8 cellular contexts compared by ENCODE assay signal in the genomic region with DNA sequence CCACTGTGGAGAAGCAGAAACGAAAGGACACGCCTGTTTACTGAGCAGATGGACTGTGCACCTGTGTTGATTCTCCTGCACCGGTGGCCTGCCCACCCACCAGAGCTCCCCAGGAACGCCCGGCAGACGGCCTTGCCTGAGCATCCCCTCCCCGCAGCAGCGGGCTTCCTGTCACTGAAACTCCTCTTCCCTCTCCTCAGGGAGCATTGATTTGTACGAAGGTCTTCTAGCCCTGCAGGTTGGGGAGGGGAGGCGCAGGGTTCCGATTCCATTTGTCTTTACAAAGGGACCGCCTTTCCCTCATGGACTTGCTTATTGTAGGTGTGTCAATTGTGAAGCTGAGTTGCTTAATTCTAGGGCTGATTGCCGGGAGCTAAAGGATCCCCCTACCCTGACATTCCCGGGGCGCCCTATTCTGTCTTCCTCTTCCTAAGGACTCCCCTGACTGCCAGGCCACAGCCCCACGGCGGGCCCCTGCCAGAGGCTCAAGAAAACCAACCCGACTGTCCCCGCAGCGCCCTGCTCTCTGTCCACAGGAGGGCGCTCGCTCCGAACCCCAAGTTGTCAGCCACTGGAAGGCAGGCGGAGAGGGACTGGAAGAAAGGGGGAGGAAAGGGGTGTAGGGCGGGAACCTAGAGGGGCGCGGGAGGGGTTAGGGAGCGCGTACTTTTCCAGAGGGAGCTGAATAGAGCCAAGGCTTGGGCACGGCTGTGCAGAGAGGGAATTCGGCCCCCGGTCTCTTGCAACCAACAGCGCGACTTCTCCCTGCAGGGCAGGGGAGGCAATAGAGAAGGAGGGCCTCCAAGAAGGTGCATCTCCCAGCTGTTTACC. TPM values are rescaled to one million over a fixed set of nuclear protein-coding genes. Genes with fewer than 3 reads are reported as not detected.
DNase-seq lines count a peak whose midpoint lies in the region; ATAC-seq and TF ChIP-seq lines count a peak whose summit lies in the region.

No MANE protein-coding gene starts in this region.

- no peak overlapping the region for H3K27ac ChIP-seq in iPS DF 6.9 (ENCODE audit: low read length)

- H3K4me1 Mint-ChIP-seq in brain = peaks cover 29% of the 10 kb centered on the region

- H3K36me3 ChIP-seq in GM06990 (ENCODE audit: control insufficient read depth, insufficient read depth, low read length) (no peaks in the 10 kb centered on the region), iPS DF 6.9 (ENCODE audit: control insufficient read depth, insufficient read depth, low read length) (no peaks in the 10 kb centered on the region)

- H3K4me3 Mint-ChIP-seq in brain = peak overlapping the region in 4 of 5 experiments; percentile 31 to 60 (median 43)

- H3K4me3 ChIP-seq in GM06990 (replicated peaks; ENCODE audit: low read depth, low read length) (no peak overlapping the region), iPS DF 6.9 (ENCODE audit: low read length) (no peak overlapping the region; the same call in 1 of the 2 replicates)

- DNase-seq in GM06990 (ENCODE audit: extremely low read depth, insufficient read length) (peak; percentile 58), NCI-H2029 treated with DMSO at 0.1 percent for 48 hours (lab: John Stamatoyannopoulos, UW) (peak; percentile 38), UCSD-AML1 (lab: John Stamatoyannopoulos, UW; ENCODE audit: unreplicated experiment) (peak; percentile 85), iPS DF 6.9 (ENCODE audit: low read depth, low spot score) (peak; percentile 75), retina (peak; percentile 92)

- ATAC-seq in HG02840 (IDR thresholded peaks at IDR 0.05; ENCODE audit: low FRiP score, unreplicated experiment) = no peak
- no peak for ATAC-seq in HG03439 (IDR thresholded peaks at IDR 0.05; ENCODE audit: unreplicated experiment)

- peak overlapping the region in 3 of 5 experiments; percentile 37 to 85 (median 82) for H3K27ac Mint-ChIP-seq in brain

- peaks cover 14% of the 10 kb centered on the region for H3K27me3 Mint-ChIP-seq in brain

- H3K27me3 ChIP-seq in GM06990 (replicated peaks; ENCODE audit: control insufficient read depth, insufficient read depth, low read length) (no peaks in the 10 kb centered on the region; the same call in 1 of the 2 replicates), iPS DF 6.9 (ENCODE audit: control insufficient read depth, insufficient read depth, low read length) (no peaks in the 10 kb centered on the region)

- peak; percentile 88 for TF ChIP-seq CTCF in GM06990 (IDR thresholded peaks at IDR 0.05; ENCODE audit: insufficient read depth, low read length, poor library complexity, severe bottlenecking)
- peak; percentile 68 to 87 for TF ChIP-seq CTCF in brain (conservative IDR thresholded peaks at IDR 0.05)

- H3K4me1 ChIP-seq in iPS DF 6.9 (ENCODE audit: control insufficient read depth, insufficient read depth, low read length) = peaks cover 13% of the 10 kb centered on the region; the same call in 1 of the 2 replicates

- no CpG with 5 or more reads among the region's 34 CpGs for WGBS in iPS DF 6.9 (ENCODE audit: insufficient coverage, insufficient read length)

- H3K9me3 Mint-ChIP-seq in brain = peaks cover 0 to 5% (median 0%) of the 10 kb centered on the region in 5 experiments

- H3K36me3 Mint-ChIP-seq in brain = no peaks in the 10 kb centered on the region

- H3K9me3 ChIP-seq in iPS DF 6.9 (ENCODE audit: control insufficient read depth, insufficient read depth, low read length) = no peaks in the 10 kb centered on the region

RNA-seq across cellular contexts. Expression of a gene that starts 2.8 kb away (rescaled TPM):
- polyA plus RNA-seq in brain (ENCODE audit: insufficient read depth, low read depth, low replicate concordance) = 341 TPM

RNA-seq across cellular contexts. Expression of a gene that starts 7.8 kb away (rescaled TPM):
- not detected for polyA plus RNA-seq in brain (ENCODE audit: insufficient read depth, low read depth, low replicate concordance)

RNA-seq across cellular contexts. Expression of a gene that starts 12.6 kb away (rescaled TPM):
- polyA plus RNA-seq in brain (ENCODE audit: insufficient read depth, low read depth, low replicate concordance) = 8.1 TPM

RNA-seq across cellular contexts. Expression of a gene that starts 16.1 kb away (rescaled TPM):
- polyA plus RNA-seq in brain (ENCODE audit: insufficient read depth, low read depth, low replicate concordance) = 0.71 TPM

RNA-seq across cellular contexts. Expression of a gene that starts 32.7 kb away (rescaled TPM):
- polyA plus RNA-seq in brain (ENCODE audit: insufficient read depth, low read depth, low replicate concordance) = 1.5 TPM

Comparison
In these comparisons a context has a peak if more than half of its experiments do, and no peak if none do; other contexts are left out.
1. DNase-seq: peak in every context shown above with its lines; median percentile 92 in retina; 85 in UCSD-AML1; 75 in iPS DF 6.9; 58 in GM06990; 38 in NCI-H2029 treated with DMSO at 0.1 percent for 48 hours.